9 cellular contexts compared by ENCODE assay signal in the genomic region with DNA sequence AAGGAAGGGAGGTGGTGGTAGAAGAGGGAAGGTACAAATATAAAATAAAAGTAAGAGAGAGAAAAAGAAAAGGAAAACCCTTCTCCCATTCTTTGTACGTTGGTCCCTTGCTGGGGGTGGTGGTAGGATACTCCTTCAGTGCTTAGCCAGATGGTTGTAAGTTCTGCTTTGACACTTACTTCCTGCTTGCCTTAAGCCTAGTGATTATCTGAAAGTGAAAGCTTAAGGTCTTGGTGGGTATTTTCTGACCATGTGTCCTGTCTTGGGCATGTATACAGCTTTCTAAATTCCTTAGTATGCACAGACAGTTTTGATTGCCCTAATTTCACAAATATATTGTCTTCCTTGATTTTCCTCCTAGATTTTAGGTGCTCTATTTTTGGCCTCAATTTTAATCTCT.
DNase-seq lines count a peak whose midpoint lies in the region; ATAC-seq, FAIRE-seq and TF ChIP-seq lines count a peak whose summit lies in the region.
"Had no signal": no experiment of that assay in that cellular context is flagged by ENCODE, and none has a peak within 500 bp of the region (broad histone marks: within the 10 kb centered on the region; RNA-seq: fewer than 3 reads in every experiment).

No MANE protein-coding gene starts in this region.

- H3K4me1 Mint-ChIP-seq in Calu3 (ENCODE audit: low read depth, unreplicated experiment): no peaks in the 10 kb centered on the region

- H3K27ac ChIP-seq in thyroid gland: no peak overlapping the region
- no peak overlapping the region for H3K27ac ChIP-seq in small intestine (ENCODE audit: low read depth in 1 of 2, low read length in 1 of 2)
- H3K27ac ChIP-seq: prostate gland had no signal

- no peak for DNase-seq in Calu3
- peak; percentile 7 for DNase-seq in KG1 (lab: John Stamatoyannopoulos, UW)
- DNase-seq in activated CD8-positive, alpha-beta memory T cell treated with anti-CD3 and anti-CD28 coated beads, Interleukin-2, amount 50 U/mL, for 4 hours: no peak
- no peak for DNase-seq in thyroid gland
- no peak for DNase-seq in small intestine

- no peak for TF ChIP-seq CTCF in Calu3 (IDR thresholded peaks at IDR 0.05; ENCODE audit: unreplicated experiment)
- TF ChIP-seq CTCF in thyroid gland (IDR thresholded peaks at IDR 0.05): no peak

- no peaks in the 10 kb centered on the region for H3K27me3 ChIP-seq in thyroid gland
- H3K27me3 ChIP-seq in small intestine (ENCODE audit: control insufficient read depth in 2 of 2, insufficient read depth in 2 of 2, low read length in 2 of 2): no peaks in the 10 kb centered on the region

- H3K4me1 ChIP-seq in thyroid gland: no peaks in the 10 kb centered on the region
- no peaks in the 10 kb centered on the region for H3K4me1 ChIP-seq in small intestine (ENCODE audit: control insufficient read depth in 2 of 2, insufficient read depth in 1 of 2, low read depth in 1 of 2, low read length in 1 of 2)
- H3K4me1 ChIP-seq: prostate gland had no signal

- no peak for FAIRE-seq in small intestine (lab: Jason Lieb, UNC)

- CTCF ChIA-PET in Calu3 (lab: Charles Lee): no interaction called here

- ATAC-seq in GM19397 (IDR thresholded peaks at IDR 0.05; ENCODE audit: unreplicated experiment) (peak; percentile 94), HG02884 (IDR thresholded peaks at IDR 0.05; ENCODE audit: unreplicated experiment) (peak; percentile 89), SK-N-SH treated with all-trans-retinoic acid at 6 μM for 48 hours (no peak)

- H3K4me3 ChIP-seq in thyroid gland (replicated peaks in 1 of 3) (no peak overlapping the region), small intestine (ENCODE audit: low read depth in 1 of 2, low read length in 2 of 2) (no peak overlapping the region)
- H3K4me3 ChIP-seq: prostate gland had no signal

- no TSS peak for BruUV-seq in Calu3 (replicated peaks; lab: Mats Ljungman, UMichigan)

- H3K9me3 Mint-ChIP-seq in Calu3 (ENCODE audit: low read depth, unreplicated experiment): no peaks in the 10 kb centered on the region

- H3K36me3 Mint-ChIP-seq in Calu3 (ENCODE audit: insufficient read depth, unreplicated experiment): no peaks in the 10 kb centered on the region

- H3K9me3 ChIP-seq in thyroid gland: no peaks in the 10 kb centered on the region
- H3K9me3 ChIP-seq in small intestine (ENCODE audit: control insufficient read depth, low read depth): no peaks in the 10 kb centered on the region
- H3K9me3 ChIP-seq: prostate gland had no signal

- no peak overlapping the region for H3K4me3 Mint-ChIP-seq in Calu3 (ENCODE audit: low read depth, unreplicated experiment)

- H3K27me3 Mint-ChIP-seq in Calu3 (ENCODE audit: unreplicated experiment): no peaks in the 10 kb centered on the region

- WGBS in thyroid gland, 2 donors: 32 to 52% methylated on average over 1 of the region's 1 CpG
- WGBS in small intestine, 3 donors: 19 to 26% (median 25%) methylated on average over 1 of the region's 1 CpG

- no peaks in the 10 kb centered on the region for H3K36me3 ChIP-seq in thyroid gland
- no peaks in the 10 kb centered on the region for H3K36me3 ChIP-seq in small intestine (ENCODE audit: control insufficient read depth in 2 of 2, insufficient read depth in 2 of 2, low read length in 2 of 2)
- H3K36me3 ChIP-seq: prostate gland had no signal

- TF ChIP-seq POLR2A in thyroid gland (IDR thresholded peaks at IDR 0.05): no peak

- peak overlapping the region; percentile 17 for H3K27ac Mint-ChIP-seq in Calu3 (ENCODE audit: unreplicated experiment)

- intact Hi-C loops in Calu3 (cut with micrococcal nuclease; ENCODE audit: unreplicated experiment) (no loop called here), thyroid gland (cut with DNase I) (no loop called here)

TF ChIP-seq in SK-N-SH treated with all-trans-retinoic acid at 6 μM for 48 hours, 23 proteins besides CTCF, POLR2A, EP300 and RAD21:
- no peak for TF ChIP-seq RARB (CRISPR knock-in tag; IDR thresholded peaks at IDR 0.05)
